In the genomic region with DNA sequence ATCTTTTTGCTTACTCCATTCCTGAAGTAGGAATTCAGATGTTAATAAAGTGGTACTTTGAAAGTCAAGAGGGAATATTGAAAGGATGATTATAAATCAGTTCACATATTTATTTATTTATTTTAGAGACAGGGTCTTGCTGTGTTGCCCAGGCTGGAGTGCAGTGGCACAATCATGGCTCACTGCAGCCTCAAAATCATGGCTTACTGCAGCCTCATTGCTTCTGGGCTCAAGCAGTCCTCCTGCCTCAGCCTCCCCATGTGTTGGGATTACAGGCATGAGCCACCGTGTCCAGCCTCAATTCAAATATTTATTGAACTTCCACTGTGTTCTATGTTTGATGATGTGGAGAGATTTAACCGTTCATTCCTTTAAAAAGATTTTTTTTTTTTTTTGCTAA, we compare ENCODE assay signal across 21 cellular contexts. TPM values are rescaled to one million over a fixed set of nuclear protein-coding genes. Genes with fewer than 3 reads are reported as not detected.
"Had no signal": no experiment of that assay in that cellular context is flagged by ENCODE, and none has a peak within 500 bp of the region (broad histone marks: within the 10 kb centered on the region; RNA-seq: fewer than 3 reads in every experiment).

No MANE protein-coding gene starts in this region.

- H3K4me3 ChIP-seq: esophagus muscularis mucosa, heart right ventricle, left lung, spleen, tibial artery had no signal

- H3K27ac Mint-ChIP-seq: activated CD8-positive, alpha-beta memory T cell treated with anti-CD3 and anti-CD28 coated beads, Interleukin-2, amount 10 ng/mL, durations not matched to agents 7 days and 5 days; T-helper 1 cell treated with Interleukin-12 subunit alpha and Interleukin-12 subunit beta and Interleukin-4 antibody, amounts not matched to agents 30 μg/mL and 1 μg/mL, for 36 hours had no signal

- H3K27me3 Mint-ChIP-seq: activated CD8-positive, alpha-beta memory T cell treated with anti-CD3 and anti-CD28 coated beads, Interleukin-2, amount 10 ng/mL, durations not matched to agents 7 days and 5 days; activated naive CD4-positive, alpha-beta T cell treated with anti-CD3 and anti-CD28 coated beads, Interleukin-2, amount 50 U/mL, for 24 hours; naive B cell had no signal

- H3K9me3 ChIP-seq: esophagus muscularis mucosa, heart right ventricle, left lung, spleen, tibial artery had no signal

- H3K27ac ChIP-seq: esophagus muscularis mucosa, spleen, tibial artery had no signal

- DNase-seq: activated CD4-positive, alpha-beta T cell treated with anti-CD3 and anti-CD28 coated beads for 1 hour; activated CD4-positive, alpha-beta T cell treated with anti-CD3 and anti-CD28 coated beads, Interleukin-2, amount 50 U/mL, for 48 hours; activated CD8-positive, alpha-beta memory T cell treated with anti-CD3 and anti-CD28 coated beads, Interleukin-2, amount 10 ng/mL, durations not matched to agents 7 days and 5 days; activated gamma-delta T cell; amniotic stem cell; effector CD8-positive, alpha-beta T cell; heart right ventricle; left lung; naive B cell; nucleus accumbens; spleen; stimulated activated naive CD4-positive, alpha-beta T cell; substantia nigra; tibial artery had no signal

- H3K4me3 Mint-ChIP-seq: activated CD8-positive, alpha-beta memory T cell treated with anti-CD3 and anti-CD28 coated beads, Interleukin-2, amount 10 ng/mL, durations not matched to agents 7 days and 5 days; activated naive CD4-positive, alpha-beta T cell treated with anti-CD3 and anti-CD28 coated beads, Interleukin-2, amount 50 U/mL, for 24 hours; T-helper 1 cell treated with Interleukin-12 subunit alpha and Interleukin-12 subunit beta and Interleukin-4 antibody, amounts not matched to agents 30 μg/mL and 1 μg/mL, for 36 hours had no signal

- H3K9me3 Mint-ChIP-seq: activated naive CD4-positive, alpha-beta T cell treated with anti-CD3 and anti-CD28 coated beads, Interleukin-2, amount 50 U/mL, for 24 hours; naive B cell; T-helper 1 cell treated with Interleukin-12 subunit alpha and Interleukin-12 subunit beta and Interleukin-4 antibody, amounts not matched to agents 30 μg/mL and 1 μg/mL, for 36 hours had no signal

- H3K27me3 ChIP-seq: esophagus muscularis mucosa, heart right ventricle, left lung, spleen, tibial artery had no signal

- ATAC-seq: activated CD8-positive, alpha-beta memory T cell treated with anti-CD3 and anti-CD28 coated beads, Interleukin-2, amount 10 ng/mL, durations not matched to agents 7 days and 5 days; left lung had no signal

RNA-seq across cellular contexts. Expression of a gene that starts 44.7 kb away (rescaled TPM):
- total RNA-seq: cerebellum, endothelial cell of umbilical vein, heart right ventricle, kidney epithelial cell, left lung, renal cortical epithelial cell, spleen had no signal
